ENCODE assay signal across 26 cellular contexts in genomic region chr16:49055824-49056545, GRCh38.
DNase-seq lines count a peak whose midpoint lies in the region; ATAC-seq and TF ChIP-seq lines count a peak whose summit lies in the region.
"Had no signal": no experiment of that assay in that cellular context is flagged by ENCODE, and none has a peak within 500 bp of the region (broad histone marks: within the 10 kb centered on the region; RNA-seq: fewer than 3 reads in every experiment).

No MANE protein-coding gene starts in this region.

- no peaks in the 10 kb centered on the region for H4K20me1 ChIP-seq in neural progenitor cell (ENCODE audit: low read depth)

- H3F3A ChIP-seq in neural progenitor cell (ENCODE audit: low read depth): peaks cover 21% of the 10 kb centered on the region

- no peak overlapping the region for H3K4me3 ChIP-seq in neural progenitor cell
- H3K4me3 ChIP-seq: heart right ventricle, SJCRH30 had no signal

- H3K27ac ChIP-seq in neural progenitor cell: no peak overlapping the region
- H3K27ac ChIP-seq: 22Rv1, heart right ventricle, SJCRH30 had no signal

- H3K27me3 Mint-ChIP-seq in WTC11 (ENCODE audit: low read depth) (no peaks in the 10 kb centered on the region), neural progenitor cell (ENCODE audit: insufficient read depth, low read depth) (peaks cover 7% of the 10 kb centered on the region)
- H3K27me3 Mint-ChIP-seq: activated CD4-positive, alpha-beta T cell treated with anti-CD3 and anti-CD28 coated beads for 36 hours; activated T-cell treated with anti-CD3 and anti-CD28 coated beads, Interleukin-2, amount 50 U/mL, for 24 hours; memory B cell had no signal

- DNase-seq in DMS153 (lab: John Stamatoyannopoulos, UW) (peak; percentile 1), DMS153 treated with DMSO at 0.1 percent for 48 hours (lab: John Stamatoyannopoulos, UW; ENCODE audit: unreplicated experiment) (no peak), NCI-H1092 (lab: John Stamatoyannopoulos, UW) (peak; percentile 29), WTC11 (ENCODE audit: low spot score) (peak; percentile 20), neural progenitor cell (ENCODE audit: low spot score) (peak; percentile 58), GM10266 (ENCODE audit: extremely low spot score) (no peak)
- DNase-seq: activated CD4-positive, alpha-beta T cell treated with anti-CD3 and anti-CD28 coated beads for 36 hours; activated gamma-delta T cell treated with Interleukin-2 at 50 U/mL for 16 hours; activated naive CD8-positive, alpha-beta T cell treated with anti-CD3 and anti-CD28 coated beads, Interleukin-2, amount 50 U/mL, for 24 hours; activated T-cell treated with anti-CD3 and anti-CD28 coated beads, Interleukin-2, amount 50 U/mL, for 24 hours; CD8-positive, alpha-beta T cell; DMS 273 treated with DMSO at 0.1 percent for 48 hours; GF-D8; heart right ventricle; naive B cell; NCI-H146; occipital lobe; SJCRH30; stimulated activated CD8-positive, alpha-beta memory T cell treated with anti-CD3 and anti-CD28 coated beads, Interleukin-4, amount 100 ng/mL, for 48 hours had no signal

- H3K79me2 ChIP-seq in neural progenitor cell (ENCODE audit: low read depth): no peaks in the 10 kb centered on the region

- peak overlapping the region; percentile 51 for H2AFZ ChIP-seq in neural progenitor cell (replicated peaks)

- H3K4me2 ChIP-seq in neural progenitor cell: peak overlapping the region; percentile 30

- H3K9ac ChIP-seq in neural progenitor cell: no peak overlapping the region

- no peaks in the 10 kb centered on the region for H3K27me3 ChIP-seq in neural progenitor cell
- H3K27me3 ChIP-seq: heart right ventricle had no signal

- TF ChIP-seq CTCF in WTC11 (IDR thresholded peaks at IDR 0.05): no peak
- TF ChIP-seq CTCF in neural progenitor cell (IDR thresholded peaks at IDR 0.05): no peak
- TF ChIP-seq CTCF in GM10266 (IDR thresholded peaks at IDR 0.05; ENCODE audit: control insufficient read depth, insufficient read depth, low read depth, missing control alignments): no peak

- no peaks in the 10 kb centered on the region for H3K36me3 ChIP-seq in neural progenitor cell
- H3K36me3 ChIP-seq: heart right ventricle, SJCRH30 had no signal

- H3K27ac Mint-ChIP-seq in WTC11 (no peak overlapping the region), neural progenitor cell (no peak overlapping the region)
- H3K27ac Mint-ChIP-seq: activated CD4-positive, alpha-beta T cell treated with anti-CD3 and anti-CD28 coated beads for 36 hours; activated naive CD8-positive, alpha-beta T cell treated with anti-CD3 and anti-CD28 coated beads, Interleukin-2, amount 50 U/mL, for 24 hours; activated T-cell treated with anti-CD3 and anti-CD28 coated beads, Interleukin-2, amount 50 U/mL, for 24 hours; CD8-positive, alpha-beta T cell; IgD-negative memory B cell; memory B cell; naive B cell; type B pancreatic cell had no signal

- POLR2A ChIA-PET in WTC11 (lab: Charles Lee): interaction anchor here (0.6 kb wide), 1 partner anchor 301 kb away, joined by 3 read pairs; no protein-coding TSS in a partner anchor

- H3K4me1 Mint-ChIP-seq in WTC11 (peaks cover 13% of the 10 kb centered on the region), neural progenitor cell (peaks cover 29% of the 10 kb centered on the region)
- H3K4me1 Mint-ChIP-seq: activated CD4-positive, alpha-beta T cell treated with anti-CD3 and anti-CD28 coated beads for 36 hours; activated naive CD8-positive, alpha-beta T cell treated with anti-CD3 and anti-CD28 coated beads, Interleukin-2, amount 50 U/mL, for 24 hours; IgD-negative memory B cell; memory B cell had no signal

- ATAC-seq in WTC11 (peak; percentile 70), SK-N-SH treated with all-trans-retinoic acid at 6 μM for 48 hours (no peak), HG03571 (IDR thresholded peaks at IDR 0.05; ENCODE audit: unreplicated experiment) (no peak)
- ATAC-seq: activated CD4-positive, alpha-beta T cell treated with anti-CD3 and anti-CD28 coated beads for 36 hours; activated naive CD8-positive, alpha-beta T cell treated with anti-CD3 and anti-CD28 coated beads, Interleukin-2, amount 50 U/mL, for 24 hours; CD8-positive, alpha-beta T cell; HCT116; heart right ventricle had no signal

- no peaks in the 10 kb centered on the region for H3K36me3 Mint-ChIP-seq in WTC11
- no peaks in the 10 kb centered on the region for H3K36me3 Mint-ChIP-seq in neural progenitor cell
- H3K36me3 Mint-ChIP-seq: CD8-positive, alpha-beta T cell; IgD-negative memory B cell; memory B cell; naive B cell; type B pancreatic cell had no signal

- H3K4me1 ChIP-seq in neural progenitor cell: peaks cover 26% of the 10 kb centered on the region
- H3K4me1 ChIP-seq: SJCRH30 had no signal

- H3K9me3 Mint-ChIP-seq in WTC11: no peaks in the 10 kb centered on the region
- no peaks in the 10 kb centered on the region for H3K9me3 Mint-ChIP-seq in neural progenitor cell
- H3K9me3 Mint-ChIP-seq: activated naive CD8-positive, alpha-beta T cell treated with anti-CD3 and anti-CD28 coated beads, Interleukin-2, amount 50 U/mL, for 24 hours; activated T-cell treated with anti-CD3 and anti-CD28 coated beads, Interleukin-2, amount 50 U/mL, for 24 hours; CD8-positive, alpha-beta T cell; memory B cell; type B pancreatic cell had no signal

- H3K4me3 Mint-ChIP-seq in WTC11: no peak overlapping the region
- no peak overlapping the region for H3K4me3 Mint-ChIP-seq in neural progenitor cell
- H3K4me3 Mint-ChIP-seq: activated CD4-positive, alpha-beta T cell treated with anti-CD3 and anti-CD28 coated beads for 36 hours; activated naive CD8-positive, alpha-beta T cell treated with anti-CD3 and anti-CD28 coated beads, Interleukin-2, amount 50 U/mL, for 24 hours; activated T-cell treated with anti-CD3 and anti-CD28 coated beads, Interleukin-2, amount 50 U/mL, for 24 hours; CD8-positive, alpha-beta T cell; IgD-negative memory B cell; memory B cell; naive B cell; type B pancreatic cell had no signal

- no peaks in the 10 kb centered on the region for H3K9me3 ChIP-seq in neural progenitor cell (ENCODE audit: low read depth)
- H3K9me3 ChIP-seq: heart right ventricle, SJCRH30 had no signal

- CTCF ChIA-PET in WTC11 (lab: Charles Lee): interaction anchor here (1.2 to 1.6 kb wide), 3 partner anchors 293 to 297 kb away, joined by 3 to 8 read pairs (median 4); no protein-coding TSS in a partner anchor

TF ChIP-seq in WTC11, 78 proteins besides CTCF, POLR2A, EP300 and RAD21:
- TF ChIP-seq, protein P1, sequence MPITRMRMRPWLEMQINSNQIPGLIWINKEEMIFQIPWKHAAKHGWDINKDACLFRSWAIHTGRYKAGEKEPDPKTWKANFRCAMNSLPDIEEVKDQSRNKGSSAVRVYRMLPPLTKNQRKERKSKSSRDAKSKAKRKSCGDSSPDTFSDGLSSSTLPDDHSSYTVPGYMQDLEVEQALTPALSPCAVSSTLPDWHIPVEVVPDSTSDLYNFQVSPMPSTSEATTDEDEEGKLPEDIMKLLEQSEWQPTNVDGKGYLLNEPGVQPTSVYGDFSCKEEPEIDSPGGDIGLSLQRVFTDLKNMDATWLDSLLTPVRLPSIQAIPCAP (CRISPR knock-in tag; IDR thresholded peaks at IDR 0.05): no peak

TF ChIP-seq in SK-N-SH treated with all-trans-retinoic acid at 6 μM for 48 hours, 23 proteins besides CTCF, POLR2A, EP300 and RAD21 (continues in another document):
- no peak for TF ChIP-seq ARNTL (CRISPR knock-in tag; IDR thresholded peaks at IDR 0.05; ENCODE audit: borderline replicate concordance, low read depth)
- TF ChIP-seq TCF4 (CRISPR knock-in tag; IDR thresholded peaks at IDR 0.05; ENCODE audit: borderline replicate concordance): no peak
- TF ChIP-seq, protein P2, sequence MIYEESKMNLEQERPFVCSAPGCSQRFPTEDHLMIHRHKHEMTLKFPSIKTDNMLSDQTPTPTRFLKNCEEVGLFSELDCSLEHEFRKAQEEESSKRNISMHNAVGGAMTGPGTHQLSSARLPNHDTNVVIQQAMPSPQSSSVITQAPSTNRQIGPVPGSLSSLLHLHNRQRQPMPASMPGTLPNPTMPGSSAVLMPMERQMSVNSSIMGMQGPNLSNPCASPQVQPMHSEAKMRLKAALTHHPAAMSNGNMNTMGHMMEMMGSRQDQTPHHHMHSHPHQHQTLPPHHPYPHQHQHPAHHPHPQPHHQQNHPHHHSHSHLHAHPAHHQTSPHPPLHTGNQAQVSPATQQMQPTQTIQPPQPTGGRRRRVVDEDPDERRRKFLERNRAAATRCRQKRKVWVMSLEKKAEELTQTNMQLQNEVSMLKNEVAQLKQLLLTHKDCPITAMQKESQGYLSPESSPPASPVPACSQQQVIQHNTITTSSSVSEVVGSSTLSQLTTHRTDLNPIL (CRISPR knock-in tag; IDR thresholded peaks at IDR 0.05; ENCODE audit: low read depth): no peak
- TF ChIP-seq, protein P3, sequence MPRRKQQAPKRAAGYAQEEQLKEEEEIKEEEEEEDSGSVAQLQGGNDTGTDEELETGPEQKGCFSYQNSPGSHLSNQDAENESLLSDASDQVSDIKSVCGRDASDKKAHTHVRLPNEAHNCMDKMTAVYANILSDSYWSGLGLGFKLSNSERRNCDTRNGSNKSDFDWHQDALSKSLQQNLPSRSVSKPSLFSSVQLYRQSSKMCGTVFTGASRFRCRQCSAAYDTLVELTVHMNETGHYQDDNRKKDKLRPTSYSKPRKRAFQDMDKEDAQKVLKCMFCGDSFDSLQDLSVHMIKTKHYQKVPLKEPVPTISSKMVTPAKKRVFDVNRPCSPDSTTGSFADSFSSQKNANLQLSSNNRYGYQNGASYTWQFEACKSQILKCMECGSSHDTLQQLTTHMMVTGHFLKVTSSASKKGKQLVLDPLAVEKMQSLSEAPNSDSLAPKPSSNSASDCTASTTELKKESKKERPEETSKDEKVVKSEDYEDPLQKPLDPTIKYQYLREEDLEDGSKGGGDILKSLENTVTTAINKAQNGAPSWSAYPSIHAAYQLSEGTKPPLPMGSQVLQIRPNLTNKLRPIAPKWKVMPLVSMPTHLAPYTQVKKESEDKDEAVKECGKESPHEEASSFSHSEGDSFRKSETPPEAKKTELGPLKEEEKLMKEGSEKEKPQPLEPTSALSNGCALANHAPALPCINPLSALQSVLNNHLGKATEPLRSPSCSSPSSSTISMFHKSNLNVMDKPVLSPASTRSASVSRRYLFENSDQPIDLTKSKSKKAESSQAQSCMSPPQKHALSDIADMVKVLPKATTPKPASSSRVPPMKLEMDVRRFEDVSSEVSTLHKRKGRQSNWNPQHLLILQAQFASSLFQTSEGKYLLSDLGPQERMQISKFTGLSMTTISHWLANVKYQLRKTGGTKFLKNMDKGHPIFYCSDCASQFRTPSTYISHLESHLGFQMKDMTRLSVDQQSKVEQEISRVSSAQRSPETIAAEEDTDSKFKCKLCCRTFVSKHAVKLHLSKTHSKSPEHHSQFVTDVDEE (CRISPR knock-in tag; IDR thresholded peaks at IDR 0.05): no peak

Comparison
In these comparisons a context has a peak if more than half of its experiments do, and no peak if none do; other contexts are left out.
1. DNase-seq: peak in DMS153 (single experiment), NCI-H1092 (single experiment), WTC11 (single experiment) and neural progenitor cell (single experiment); none in DMS153 treated with DMSO at 0.1 percent for 48 hours (single experiment) and GM10266 (single experiment).